In the genomic region with DNA sequence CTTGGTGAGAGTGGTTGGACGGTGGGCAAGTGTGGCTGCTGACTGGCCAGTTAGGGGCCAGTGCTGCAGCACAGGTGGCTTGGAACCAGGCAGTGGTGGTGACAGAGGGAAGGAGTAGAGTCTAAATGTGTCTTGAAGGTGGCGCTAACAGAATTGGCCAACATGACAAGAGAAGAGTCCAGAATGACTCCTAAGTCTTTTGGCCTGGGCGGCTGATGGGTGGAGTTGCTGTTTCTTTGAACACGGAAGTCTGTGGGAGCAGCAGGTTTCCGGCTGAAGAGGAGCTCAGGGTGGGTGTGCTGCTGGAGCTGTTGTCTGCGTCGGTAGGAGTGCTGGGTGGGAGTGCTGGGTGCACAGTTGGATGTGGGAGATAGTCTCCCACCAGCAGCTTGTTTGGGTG, we compare ENCODE assay signal across 10 cellular contexts. TPM values are rescaled to one million over a fixed set of nuclear protein-coding genes. Genes with fewer than 3 reads are reported as not detected.
DNase-seq lines count a peak whose midpoint lies in the region; ATAC-seq lines count a peak whose summit lies in the region.
"Had no signal": no experiment of that assay in that cellular context is flagged by ENCODE, and none has a peak within 500 bp of the region (broad histone marks: within the 10 kb centered on the region; RNA-seq: fewer than 3 reads in every experiment).

No MANE protein-coding gene starts in this region.

- H3K27me3 Mint-ChIP-seq in activated naive CD4-positive, alpha-beta T cell treated with anti-CD3 and anti-CD28 coated beads, Interleukin-2, amount 10 ng/mL, durations not matched to agents 7 days and 5 days, result no peaks in the 10 kb centered on the region
- no peaks in the 10 kb centered on the region for H3K27me3 Mint-ChIP-seq in activated T-helper 1 cell treated with anti-CD3 and anti-CD28 coated beads, Interleukin-12 subunit alpha, Interleukin-12 subunit beta, Interleukin-2, Interleukin-4 antibody, amounts not matched to agents 30 ng/mL and 10 ng/mL and 1 ng/mL, durations not matched to agents 14 hours and 24 hours and 36 hours (ENCODE audit: insufficient read depth)

- no peak for DNase-seq in activated naive CD4-positive, alpha-beta T cell treated with anti-CD3 and anti-CD28 coated beads, Interleukin-2, amount 10 ng/mL, durations not matched to agents 7 days and 5 days
- no peak for DNase-seq in activated naive CD4-positive, alpha-beta T cell treated with anti-CD3 and anti-CD28 coated beads, Interleukin-2, amount 50 U/mL, for 16 hours
- no peak for DNase-seq in activated T-helper 1 cell treated with anti-CD3 and anti-CD28 coated beads, Interleukin-12 subunit alpha, Interleukin-12 subunit beta, Interleukin-2, Interleukin-4 antibody, amounts not matched to agents 30 ng/mL and 10 ng/mL and 1 ng/mL, durations not matched to agents 14 hours and 24 hours and 36 hours (ENCODE audit: low spot score)
- DNase-seq in superior temporal gyrus (ENCODE audit: extremely low spot score), result peak; percentile 11
- no peak for DNase-seq in KBM-7
- DNase-seq: NCI-H187 treated with DMSO at 0.1 percent for 48 hours; NK-92 treated with Interleukin-12 subunit alpha and Interleukin-12 subunit beta, amount 100 ng/mL, for 24 hours had no signal

- H3K27ac Mint-ChIP-seq in activated naive CD4-positive, alpha-beta T cell treated with anti-CD3 and anti-CD28 coated beads, Interleukin-2, amount 10 ng/mL, durations not matched to agents 7 days and 5 days, result peak overlapping the region; percentile 81
- peak overlapping the region; percentile 56 for H3K27ac Mint-ChIP-seq in activated T-helper 1 cell treated with anti-CD3 and anti-CD28 coated beads, Interleukin-12 subunit alpha, Interleukin-12 subunit beta, Interleukin-2, Interleukin-4 antibody, amounts not matched to agents 30 ng/mL and 10 ng/mL and 1 ng/mL, durations not matched to agents 14 hours and 24 hours and 36 hours

- in situ Hi-C loops in KBM-7 (cut with MboI; ENCODE audit: low pct_unique_long_range_greater_than_20kb, low sequenced_read_pairs), result no loop called here

- intact Hi-C loops in activated T-helper 1 cell treated with anti-CD3 and anti-CD28 coated beads, Interleukin-12 subunit alpha, Interleukin-12 subunit beta, Interleukin-2, Interleukin-4 antibody, amounts not matched to agents 30 ng/mL and 10 ng/mL and 1 ng/mL, durations not matched to agents 14 hours and 24 hours and 36 hours (cut with micrococcal nuclease), result no loop called here

- ATAC-seq in GM18907 (IDR thresholded peaks at IDR 0.05; ENCODE audit: unreplicated experiment) (no peak), HG03159 (IDR thresholded peaks at IDR 0.05; ENCODE audit: unreplicated experiment) (no peak)

- CTCF ChIA-PET in activated naive CD4-positive, alpha-beta T cell treated with anti-CD3 and anti-CD28 coated beads, Interleukin-2, amount 10 ng/mL, durations not matched to agents 7 days and 5 days (lab: Charles Lee), result interaction anchor here (1.5 kb wide), 1 partner anchor 9 kb away, joined by 5 read pairs; no protein-coding TSS in a partner anchor

- H3K36me3 Mint-ChIP-seq in activated naive CD4-positive, alpha-beta T cell treated with anti-CD3 and anti-CD28 coated beads, Interleukin-2, amount 10 ng/mL, durations not matched to agents 7 days and 5 days, result peaks cover 74% of the 10 kb centered on the region
- H3K36me3 Mint-ChIP-seq in activated T-helper 1 cell treated with anti-CD3 and anti-CD28 coated beads, Interleukin-12 subunit alpha, Interleukin-12 subunit beta, Interleukin-2, Interleukin-4 antibody, amounts not matched to agents 30 ng/mL and 10 ng/mL and 1 ng/mL, durations not matched to agents 14 hours and 24 hours and 36 hours (ENCODE audit: low read depth), result peaks cover 48% of the 10 kb centered on the region

- peaks cover 37% of the 10 kb centered on the region for H3K4me1 Mint-ChIP-seq in activated naive CD4-positive, alpha-beta T cell treated with anti-CD3 and anti-CD28 coated beads, Interleukin-2, amount 10 ng/mL, durations not matched to agents 7 days and 5 days
- H3K4me1 Mint-ChIP-seq in activated T-helper 1 cell treated with anti-CD3 and anti-CD28 coated beads, Interleukin-12 subunit alpha, Interleukin-12 subunit beta, Interleukin-2, Interleukin-4 antibody, amounts not matched to agents 30 ng/mL and 10 ng/mL and 1 ng/mL, durations not matched to agents 14 hours and 24 hours and 36 hours (ENCODE audit: low read depth), result peaks cover 34% of the 10 kb centered on the region

- H3K9me3 Mint-ChIP-seq in activated naive CD4-positive, alpha-beta T cell treated with anti-CD3 and anti-CD28 coated beads, Interleukin-2, amount 10 ng/mL, durations not matched to agents 7 days and 5 days, result no peaks in the 10 kb centered on the region
- no peaks in the 10 kb centered on the region for H3K9me3 Mint-ChIP-seq in activated T-helper 1 cell treated with anti-CD3 and anti-CD28 coated beads, Interleukin-12 subunit alpha, Interleukin-12 subunit beta, Interleukin-2, Interleukin-4 antibody, amounts not matched to agents 30 ng/mL and 10 ng/mL and 1 ng/mL, durations not matched to agents 14 hours and 24 hours and 36 hours

- H3K4me3 Mint-ChIP-seq in activated naive CD4-positive, alpha-beta T cell treated with anti-CD3 and anti-CD28 coated beads, Interleukin-2, amount 10 ng/mL, durations not matched to agents 7 days and 5 days, result no peak overlapping the region
- peak overlapping the region; percentile 23 for H3K4me3 Mint-ChIP-seq in activated T-helper 1 cell treated with anti-CD3 and anti-CD28 coated beads, Interleukin-12 subunit alpha, Interleukin-12 subunit beta, Interleukin-2, Interleukin-4 antibody, amounts not matched to agents 30 ng/mL and 10 ng/mL and 1 ng/mL, durations not matched to agents 14 hours and 24 hours and 36 hours

- peak overlapping the region; percentile 11 for H3K27ac ChIP-seq in layer of hippocampus (ENCODE audit: low read depth, low read length)

- H3K27me3 ChIP-seq in layer of hippocampus (ENCODE audit: control insufficient read depth, insufficient read depth, low read length), result no peaks in the 10 kb centered on the region

RNA-seq across cellular contexts. Expression of gene LSM14B, which starts 10.1 kb away (rescaled TPM):
- 39.6 and 43.2 TPM in 2 replicates for total RNA-seq in activated T-helper 1 cell treated with anti-CD3 and anti-CD28 coated beads, Interleukin-12 subunit alpha, Interleukin-12 subunit beta, Interleukin-2, Interleukin-4 antibody, amounts not matched to agents 30 ng/mL and 10 ng/mL and 1 ng/mL, durations not matched to agents 14 hours and 24 hours and 36 hours

RNA-seq across cellular contexts. Expression of gene PSMA7, which starts 10.8 kb away (rescaled TPM):
- 444 and 450 TPM in 2 replicates for total RNA-seq in activated T-helper 1 cell treated with anti-CD3 and anti-CD28 coated beads, Interleukin-12 subunit alpha, Interleukin-12 subunit beta, Interleukin-2, Interleukin-4 antibody, amounts not matched to agents 30 ng/mL and 10 ng/mL and 1 ng/mL, durations not matched to agents 14 hours and 24 hours and 36 hours

RNA-seq across cellular contexts. Expression of gene SS18L1, which starts 11.1 kb away (rescaled TPM):
- total RNA-seq in activated T-helper 1 cell treated with anti-CD3 and anti-CD28 coated beads, Interleukin-12 subunit alpha, Interleukin-12 subunit beta, Interleukin-2, Interleukin-4 antibody, amounts not matched to agents 30 ng/mL and 10 ng/mL and 1 ng/mL, durations not matched to agents 14 hours and 24 hours and 36 hours, result 24.3 and 29.4 TPM in 2 replicates

RNA-seq across cellular contexts. Expression of gene MTG2, which starts 50.4 kb away (rescaled TPM):
- total RNA-seq in activated T-helper 1 cell treated with anti-CD3 and anti-CD28 coated beads, Interleukin-12 subunit alpha, Interleukin-12 subunit beta, Interleukin-2, Interleukin-4 antibody, amounts not matched to agents 30 ng/mL and 10 ng/mL and 1 ng/mL, durations not matched to agents 14 hours and 24 hours and 36 hours, result 45.4 and 46.3 TPM in 2 replicates
